Comparison of ENCODE assay signal across 36 cellular contexts in the genomic region with DNA sequence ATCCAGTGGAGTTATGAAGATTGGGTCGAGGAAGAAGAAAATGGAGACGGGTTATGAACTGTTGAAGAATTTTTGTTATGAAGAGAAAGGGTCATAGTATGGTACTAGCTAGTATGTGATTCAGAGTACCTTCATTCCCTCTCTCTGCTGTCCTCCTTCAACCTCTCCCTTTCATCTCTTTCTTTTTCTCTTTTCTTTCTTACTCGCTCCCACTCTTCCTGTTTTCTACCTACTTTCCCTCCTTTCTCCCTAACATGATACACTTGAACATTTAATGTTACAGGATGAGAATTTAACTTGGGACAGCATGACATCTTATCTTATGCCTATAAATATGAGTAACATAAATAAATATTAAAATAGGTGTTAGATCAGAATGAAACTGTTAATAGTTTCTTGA.
"Had no signal": no experiment of that assay in that cellular context is flagged by ENCODE, and none has a peak within 500 bp of the region (broad histone marks: within the 10 kb centered on the region; RNA-seq: fewer than 3 reads in every experiment).

No MANE protein-coding gene starts in this region.

- H3K36me3 ChIP-seq: MG63 had no signal

- H3K27me3 ChIP-seq: MG63 had no signal

- H3K9me3 ChIP-seq: MG63 had no signal

- DNase-seq: Kasumi-1, MG63, MM.1S, MV-4-11, NCI-H1048, NCI-H1092, NCI-H1092 treated with DMSO at 0.1 percent for 48 hours, NCI-H1105, NCI-H1105 treated with DMSO at 0.1 percent for 48 hours, NCI-H1417, NCI-H1417 treated with DMSO at 0.1 percent for 48 hours, NCI-H1436, NCI-H1436 treated with DMSO at 0.1 percent for 48 hours, NCI-H146, NCI-H1694, NCI-H1694 treated with DMSO at 0.1 percent for 48 hours, NCI-H187, NCI-H187 treated with DMSO at 0.1 percent for 48 hours, NCI-H1930, NCI-H2029, NCI-H2029 treated with DMSO at 0.1 percent for 48 hours, NCI-H2081, NCI-H2081 treated with DMSO at 0.1 percent for 48 hours, NCI-H2107, NCI-H2171, NCI-H2171 treated with DMSO at 0.1 percent for 48 hours, NCI-H2227 treated with DMSO at 0.1 percent for 48 hours, NCI-H226, NCI-H345, NCI-H446, NCI-H446 treated with DMSO at 0.1 percent for 48 hours, NCI-H510A, NCI-H510A treated with DMSO at 0.1 percent for 48 hours, NCI-H524, NCI-H524 treated with DMSO at 0.1 percent for 48 hours, NCI-H526 had no signal

- H3K4me3 ChIP-seq: MG63 had no signal
